30 cellular contexts compared by ENCODE assay signal in the genomic region with DNA sequence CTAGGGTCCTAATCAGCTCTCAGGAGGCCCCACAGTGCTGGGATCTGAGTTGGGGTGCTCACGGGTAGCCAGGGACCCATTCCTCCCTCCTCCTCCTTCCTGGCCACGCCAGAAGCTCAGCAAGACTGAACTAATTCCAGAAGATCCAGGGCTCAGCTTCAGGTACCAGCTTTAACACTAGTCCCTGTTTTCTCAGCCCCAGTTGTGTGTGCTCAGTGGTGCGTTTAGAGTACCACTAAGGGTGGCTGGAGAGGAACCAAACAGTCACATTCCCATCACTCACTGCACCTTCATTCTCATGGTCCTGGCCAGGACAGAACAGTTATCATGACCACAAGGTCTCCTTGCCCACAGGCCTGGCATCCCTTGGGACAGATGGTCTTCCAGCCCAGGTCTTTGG. TPM values are rescaled to one million over a fixed set of nuclear protein-coding genes. Genes with fewer than 3 reads are reported as not detected.
A peak's percentile ranks its signal among the peaks of the same experiment; 100 is the strongest.
DNase-seq lines count a peak whose midpoint lies in the region; ATAC-seq, FAIRE-seq and TF ChIP-seq lines count a peak whose summit lies in the region.
"Had no signal": no experiment of that assay in that cellular context is flagged by ENCODE, and none has a peak within 500 bp of the region (broad histone marks: within the 10 kb centered on the region; RNA-seq: fewer than 3 reads in every experiment).

No MANE protein-coding gene starts in this region.

- peak; percentile 48 for FAIRE-seq in keratinocyte (lab: Jason Lieb, UNC)
- FAIRE-seq: G401.6, GM12878 had no signal

- TF ChIP-seq CTCF in RWPE2 (IDR thresholded peaks at IDR 0.05; ENCODE audit: poor library complexity, severe bottlenecking) (no peak), keratinocyte (optimal IDR thresholded peaks at IDR 0.05 in 1 of 3, IDR thresholded peaks at IDR 0.05 in 1 of 3, conservative IDR thresholded peaks at IDR 0.05 in 1 of 3; ENCODE audit: extremely low read depth in 1 of 3, insufficient read depth in 2 of 3, low read length in 3 of 3) (no peak), suprapubic skin (IDR thresholded peaks at IDR 0.05) (no peak), heart right ventricle (IDR thresholded peaks at IDR 0.05) (no peak)

- H3K9me3 ChIP-seq in BLaER1 = no peaks in the 10 kb centered on the region
- H3K9me3 ChIP-seq in RWPE2 (ENCODE audit: severe bottlenecking) = no peaks in the 10 kb centered on the region
- no peaks in the 10 kb centered on the region for H3K9me3 ChIP-seq in keratinocyte (ENCODE audit: control insufficient read depth, low read depth, low read length)
- no peaks in the 10 kb centered on the region for H3K9me3 ChIP-seq in suprapubic skin
- no peaks in the 10 kb centered on the region for H3K9me3 ChIP-seq in heart right ventricle
- H3K9me3 ChIP-seq: Caco-2, HAP-1, SK-N-SH had no signal

- intact Hi-C loops in heart right ventricle (cut with DNase I) = no loop called here

- no peaks in the 10 kb centered on the region for H4K20me1 ChIP-seq in BLaER1
- H4K20me1 ChIP-seq in keratinocyte (ENCODE audit: control insufficient read depth, extremely low read depth, insufficient read depth, low read length) = no peaks in the 10 kb centered on the region

- H3K4me3 ChIP-seq in BLaER1 = no peak overlapping the region
- H3K4me3 ChIP-seq in RWPE2 (ENCODE audit: severe bottlenecking) = no peak overlapping the region
- no peak overlapping the region for H3K4me3 ChIP-seq in keratinocyte (ENCODE audit: control insufficient read depth in 2 of 3, extremely low read depth in 1 of 3, insufficient read depth in 2 of 3, low read depth in 1 of 3, low read length in 3 of 3)
- no peak overlapping the region for H3K4me3 ChIP-seq in suprapubic skin
- no peak overlapping the region for H3K4me3 ChIP-seq in heart right ventricle
- H3K4me3 ChIP-seq: GM12878, HAP-1 had no signal

- no peak for TF ChIP-seq EP300 in suprapubic skin (IDR thresholded peaks at IDR 0.05)

- H2AFZ ChIP-seq in keratinocyte (ENCODE audit: control insufficient read depth, low read length) = no peak overlapping the region

- H3K4me2 ChIP-seq in BLaER1 (peak overlapping the region; percentile 87), keratinocyte (ENCODE audit: control insufficient read depth, extremely low read depth, insufficient read depth, low read depth, low read length) (no peak overlapping the region)
- H3K4me2 ChIP-seq: KMS-11, SK-N-SH had no signal

- DNase-seq in RWPE2 (ENCODE audit: low spot score) (no peak), keratinocyte (ENCODE audit: low read depth, low spot score) (no peak), suprapubic skin (ENCODE audit: low spot score in 2 of 2) (no peak), heart right ventricle (no peak), left lobe of liver (ENCODE audit: low spot score) (no peak)
- DNase-seq in effector CD8-positive, alpha-beta T cell (lab: John Stamatoyannopoulos, UW) = no peak
- DNase-seq: C1 segment of cervical spinal cord; Caco-2; CD8-positive, alpha-beta T cell; GOT3; HFFc6; IMR-90; NCI-H1092 treated with DMSO at 0.1 percent for 48 hours; NCI-H1436; NCI-H187; NCI-H2081 treated with DMSO at 0.1 percent for 48 hours; NCI-H2171; NCI-H226; NCI-H510A; NCI-H69; SK-N-SH had no signal

- no peaks in the 10 kb centered on the region for H3K27me3 ChIP-seq in BLaER1
- H3K27me3 ChIP-seq in RWPE2 (ENCODE audit: insufficient read depth, poor library complexity, severe bottlenecking) = no peaks in the 10 kb centered on the region
- no peaks in the 10 kb centered on the region for H3K27me3 ChIP-seq in keratinocyte (ENCODE audit: control insufficient read depth, extremely low read depth, insufficient read depth, low read length)
- H3K27me3 ChIP-seq in suprapubic skin = no peaks in the 10 kb centered on the region
- H3K27me3 ChIP-seq in heart right ventricle = peaks cover 0 to 8% (median 0%) of the 10 kb centered on the region in 7 donors

- no peak overlapping the region for H3K9ac ChIP-seq in BLaER1
- H3K9ac ChIP-seq in keratinocyte (ENCODE audit: control insufficient read depth, extremely low read depth, insufficient read depth, low read length) = no peak overlapping the region
- H3K9ac ChIP-seq: KMS-11, SK-N-SH had no signal

- H3K27ac ChIP-seq in BLaER1 (peak overlapping the region; percentile 72), RWPE2 (ENCODE audit: poor library complexity, severe bottlenecking) (peak overlapping the region; percentile 90), keratinocyte (ENCODE audit: control insufficient read depth, insufficient read depth, low read length) (peak overlapping the region; percentile 25), suprapubic skin (peak overlapping the region; percentile 89), heart right ventricle (no peak overlapping the region)
- H3K27ac ChIP-seq: KMS-11 had no signal

- ATAC-seq in RWPE2 (ENCODE audit: low read depth) (no peak), HG03565 (IDR thresholded peaks at IDR 0.05; ENCODE audit: unreplicated experiment) (no peak), heart right ventricle (no peak), left lobe of liver (no peak)
- ATAC-seq: CD8-positive, alpha-beta T cell; GM12878; Panc1 had no signal

- peaks cover 65% of the 10 kb centered on the region for H3K79me2 ChIP-seq in keratinocyte (ENCODE audit: control insufficient read depth, insufficient read depth, low read length)

- H3K4me1 ChIP-seq in BLaER1 (peaks cover 94% of the 10 kb centered on the region), RWPE2 (ENCODE audit: insufficient read depth, poor library complexity, severe bottlenecking) (peaks cover 74% of the 10 kb centered on the region), keratinocyte (ENCODE audit: control insufficient read depth, extremely low read depth, insufficient read depth, low read length) (peaks cover 87% of the 10 kb centered on the region), suprapubic skin (peaks cover 96% of the 10 kb centered on the region), heart right ventricle (peaks cover 5 to 24% (median 13%) of the 10 kb centered on the region in 9 donors)

- H3K9me1 ChIP-seq in keratinocyte (ENCODE audit: control insufficient read depth, extremely low read depth, insufficient read depth, low read length) = no peaks in the 10 kb centered on the region

- dilution Hi-C loops in keratinocyte (cut with MboI; ENCODE audit: extremely low pct_ligation_motif_present, low sequenced_read_pairs) = loop anchor here (10.0 kb wide), 1 partner anchor 79 kb away; no protein-coding TSS in a partner anchor

- no peak for TF ChIP-seq POLR2A in suprapubic skin (IDR thresholded peaks at IDR 0.05)

- WGBS in suprapubic skin = 51% methylated on average over 3 of the region's 3 CpGs
- WGBS in heart right ventricle, 2 donors = 85 to 94% methylated on average over 3 of the region's 3 CpGs

- H3K36me3 ChIP-seq in BLaER1 = no peaks in the 10 kb centered on the region
- H3K36me3 ChIP-seq in RWPE2 (ENCODE audit: low read depth) = peaks cover 38% of the 10 kb centered on the region
- peaks cover 31 to 34% of the 10 kb centered on the region in 2 experiments for H3K36me3 ChIP-seq in keratinocyte (ENCODE audit: control insufficient read depth in 2 of 2, extremely low read depth in 1 of 2, insufficient read depth in 2 of 2, low read length in 2 of 2)
- no peaks in the 10 kb centered on the region for H3K36me3 ChIP-seq in suprapubic skin
- H3K36me3 ChIP-seq in heart right ventricle = no peaks in the 10 kb centered on the region
- H3K36me3 ChIP-seq: HAP-1 had no signal

RNA-seq across cellular contexts. Expression of gene PKP1, which starts 20.8 kb away (rescaled TPM):
- polyA plus RNA-seq in keratinocyte (163 to 301 TPM (median 169 TPM) in 3 replicates), heart right ventricle (under 1 TPM; 0.37 to 0.39 TPM)
- polyA plus RNA-seq in keratinocyte (2011; ENCODE audit: low read depth) = 262 TPM
- 168 and 222 TPM in 2 replicates for polyA plus RNA-seq in keratinocyte (2011; cell fraction: cytosol; rRNA removed)
- polyA plus RNA-seq in keratinocyte (2011; cell fraction: nucleus; rRNA removed) = 418 and 503 TPM in 2 replicates
- 160 and 587 TPM in 2 replicates for polyA plus RNA-seq in keratinocyte (2012; ENCODE audit: low replicate concordance)
- polyA minus RNA-seq in keratinocyte = 263 to 433 TPM (median 366 TPM) in 3 replicates
- polyA minus RNA-seq in keratinocyte (2011; cell fraction: cytosol; rRNA and poly(A)+ RNA removed) = 238 TPM
- polyA minus RNA-seq in keratinocyte (2011; cell fraction: nucleus; rRNA and poly(A)+ RNA removed) = 239 and 304 TPM in 2 replicates
- total RNA-seq in suprapubic skin (1,000 to 10,000 TPM in 3 of 4 donors, 100 to 1,000 TPM in 1; 888 to 1,187 (median 1,096) TPM), heart right ventricle (1 to 10 TPM in 1 of 10 donors, under 1 TPM in 9; 0.05 to 1.2 (median 0.22) TPM), left lobe of liver (0.03 TPM)
- total RNA-seq: A172; Caco-2; CD8-positive, alpha-beta T cell; GM12878; HFFc6; OCI-LY7 had no signal
- polyA plus RNA-seq: SK-N-SH had no signal

Comparison
In these comparisons a context has a peak if more than half of its experiments do, and no peak if none do; other contexts are left out.
1. H3K27ac ChIP-seq: peak in BLaER1 (single experiment), RWPE2 (single experiment), keratinocyte (single experiment) and suprapubic skin (single experiment); none in heart right ventricle (0 of 10).
2. RNA of gene PKP1, which starts 20.8 kb away (total RNA-seq): 888 to 1,187 TPM in suprapubic skin; 0.05 to 1.2 TPM in heart right ventricle and 0.03 TPM in left lobe of liver (single experiment); every median in the first group is over 100 times any median in the second.